In genomic region chr1:160768295-160768657, GRCh38 we compare ENCODE assay signal across 9 cellular contexts. TPM values are rescaled to one million over a fixed set of nuclear protein-coding genes. Genes with fewer than 3 reads are reported as not detected.
A peak's percentile ranks its signal among the peaks of the same experiment; 100 is the strongest.
DNase-seq lines count a peak whose midpoint lies in the region; ATAC-seq and TF ChIP-seq lines count a peak whose summit lies in the region.
"Had no signal": no experiment of that assay in that cellular context is flagged by ENCODE, and none has a peak within 500 bp of the region (broad histone marks: within the 10 kb centered on the region; RNA-seq: fewer than 3 reads in every experiment).

No MANE protein-coding gene starts in this region.

- H3K4me3 Mint-ChIP-seq in T-helper 17 cell = peak overlapping the region; percentile 92

- peak; percentile 31 for TF ChIP-seq CTCF in AG10803 (conservative IDR thresholded peaks at IDR 0.05; ENCODE audit: low read length)
- peak; percentile 39 to 72 (median 62) for TF ChIP-seq CTCF in adrenal gland (IDR thresholded peaks at IDR 0.05)

- DNase-seq in AG10803 (ENCODE audit: low read depth) (peak; percentile 3), T-helper 17 cell (peak; percentile 55 to 75 (median 62)), adrenal gland (peak; percentile 32 to 75 (median 57)), medulla oblongata (ENCODE audit: extremely low spot score) (peak; percentile 60), NCI-H2029 treated with DMSO at 0.1 percent for 48 hours (lab: John Stamatoyannopoulos, UW) (no peak)
- peak; percentile 84 for DNase-seq in stimulated activated naive CD4-positive, alpha-beta T cell treated with Interleukin-2 at 50 U/mL for 16 hours (lab: John Stamatoyannopoulos, UW)

- H3K36me3 Mint-ChIP-seq in T-helper 17 cell (ENCODE audit: low read depth) = no peaks in the 10 kb centered on the region

- peak; percentile 78 for ATAC-seq in GM19043 (IDR thresholded peaks at IDR 0.05; ENCODE audit: low read depth, unreplicated experiment)
- peak; percentile 86 for ATAC-seq in HG03280 (IDR thresholded peaks at IDR 0.05; ENCODE audit: unreplicated experiment)
- peak; percentile 97 for ATAC-seq in T-helper 17 cell

- H3K27ac Mint-ChIP-seq in T-helper 17 cell = peak overlapping the region; percentile 94

- H3K4me1 Mint-ChIP-seq in T-helper 17 cell = peaks cover 26% of the 10 kb centered on the region

- no peaks in the 10 kb centered on the region for H3K27me3 Mint-ChIP-seq in T-helper 17 cell

- H3K4me3 ChIP-seq in AG10803 (ENCODE audit: low read length) (no peak overlapping the region), adrenal gland (no peak overlapping the region)
- H3K4me3 ChIP-seq: HAP-1 had no signal

- intact Hi-C loops in adrenal gland (cut with DNase I) = loop anchor here in 1 of 2 donors (5.0 kb wide), 1 partner anchor 41 kb away; no protein-coding TSS in a partner anchor

- no peaks in the 10 kb centered on the region for H3K27me3 ChIP-seq in adrenal gland

- no peaks in the 10 kb centered on the region for H3K4me1 ChIP-seq in adrenal gland (replicated peaks in 1 of 2)
- H3K4me1 ChIP-seq: HAP-1 had no signal

- H3K9me3 ChIP-seq in T-helper 17 cell (ENCODE audit: control insufficient read depth, low read length, poor library complexity, severe bottlenecking) = no peaks in the 10 kb centered on the region
- no peaks in the 10 kb centered on the region for H3K9me3 ChIP-seq in adrenal gland (replicated peaks in 1 of 3)
- H3K9me3 ChIP-seq: HAP-1 had no signal

- no peak for TF ChIP-seq POLR2A in adrenal gland (IDR thresholded peaks at IDR 0.05)

- no peaks in the 10 kb centered on the region for H3K36me3 ChIP-seq in adrenal gland (replicated peaks in 1 of 2)
- H3K36me3 ChIP-seq: HAP-1 had no signal

- no peak overlapping the region for H3K27ac ChIP-seq in adrenal gland

RNA-seq across cellular contexts. Expression of gene LY9, which starts 27.7 kb away (rescaled TPM):
- total RNA-seq in T-helper 17 cell = 100 to 1,000 TPM in 1 of 2 donors, 10 to 100 TPM in 1; 96.6 to 124 TPM
- 1 to 10 TPM in 1 of 8 donors, under 1 TPM in 5, not detected in 2; 0.14 to 1.0 (median 0.33) TPM for total RNA-seq in adrenal gland
- 1 to 10 TPM in 1 of 3 donors, under 1 TPM in 2; 0.27 to 1.3 (median 0.42) TPM for polyA plus RNA-seq in adrenal gland

RNA-seq across cellular contexts. Expression of gene SLAMF7, which starts 29.2 kb away (rescaled TPM):
- 1 to 10 TPM; 3.1 to 3.9 TPM for total RNA-seq in T-helper 17 cell
- 1 to 10 TPM in 3 of 8 donors, under 1 TPM in 3, not detected in 2; 0.26 to 2.5 (median 0.85) TPM for total RNA-seq in adrenal gland
- 1 to 10 TPM in 2 of 3 donors, under 1 TPM in 1; 0.51 to 3.1 (median 2.3) TPM for polyA plus RNA-seq in adrenal gland

RNA-seq across cellular contexts. Expression of gene CD48, which starts 56.7 kb away (rescaled TPM):
- total RNA-seq in T-helper 17 cell (100 to 1,000 TPM; 386 to 387 TPM), adrenal gland (1 to 10 TPM in 7 of 8 donors, not detected in 1; 1.5 to 8.4 (median 4.7) TPM)
- 1 to 10 TPM; 3.0 to 9.0 (median 3.4) TPM for polyA plus RNA-seq in adrenal gland

Comparison
In these comparisons a context has a peak if more than half of its experiments do, and no peak if none do; other contexts are left out.
1. RNA of gene LY9, which starts 27.7 kb away (total RNA-seq): 96.6 to 124 TPM in T-helper 17 cell; 0.14 to 1.0 TPM in adrenal gland; every median in the first group is over 10 times any median in the second.
2. RNA of gene CD48, which starts 56.7 kb away (total RNA-seq): 386 to 387 TPM in T-helper 17 cell; 1.5 to 8.4 TPM in adrenal gland; every median in the first group is over 10 times any median in the second.
3. Peak in every context shown above with its lines, with median percentiles within 50 percentile points of each other: ATAC-seq.